27 cellular contexts compared by ENCODE assay signal in the genomic region with DNA sequence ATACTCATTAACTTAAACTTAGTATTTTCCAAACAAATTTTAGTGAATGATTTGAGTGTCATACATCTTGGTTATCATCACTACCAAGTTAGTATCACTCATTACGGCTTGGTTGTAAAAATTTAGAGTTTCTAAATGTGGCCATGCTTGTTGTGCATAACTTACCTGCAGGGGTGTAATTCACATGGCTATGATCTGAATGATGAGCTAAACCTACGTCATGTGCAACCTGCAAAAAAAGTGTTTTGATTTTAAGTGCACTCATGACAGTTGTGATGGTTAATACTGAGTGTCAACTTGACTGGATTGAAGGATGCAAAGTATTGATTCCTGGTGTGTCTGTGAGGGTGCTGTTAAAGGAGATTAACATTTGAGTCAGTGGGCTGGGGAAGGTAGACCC. TPM values are rescaled to one million over a fixed set of nuclear protein-coding genes. Genes with fewer than 3 reads are reported as not detected.
"Had no signal": no experiment of that assay in that cellular context is flagged by ENCODE, and none has a peak within 500 bp of the region (broad histone marks: within the 10 kb centered on the region; RNA-seq: fewer than 3 reads in every experiment).

No MANE protein-coding gene starts in this region.

- H3K27ac Mint-ChIP-seq: activated CD8-positive, alpha-beta T cell treated with anti-CD3 and anti-CD28 coated beads, Interleukin-2, amount 10 ng/mL, durations not matched to agents 7 days and 5 days; activated T-helper 1 cell treated with anti-CD3 and anti-CD28 coated beads, Interleukin-12 subunit alpha, Interleukin-12 subunit beta, Interleukin-2, Interleukin-4 antibody, amounts not matched to agents 30 ng/mL and 10 ng/mL and 1 ng/mL, durations not matched to agents 14 hours and 24 hours and 36 hours; dendritic cell treated with granulocyte-macrophage colony-stimulating factor and Interleukin-4, amounts not matched to agents 40 ng/mL and 50 ng/mL, for 4 days; T-cell; T-helper 2 cell treated with Interferon-gamma antibody and Interleukin-4, amounts not matched to agents 5 μg/mL and 100 μg/mL, for 36 hours had no signal

- H3K27me3 ChIP-seq: body of pancreas, gastrocnemius medialis, sigmoid colon, spleen, thyroid gland, uterus had no signal

- H3K36me3 Mint-ChIP-seq: naive B cell, T-cell had no signal

- DNase-seq: activated CD4-positive, alpha-beta T cell treated with anti-CD3 and anti-CD28 coated beads for 1 hour; activated CD4-positive, alpha-beta T cell treated with anti-CD3 and anti-CD28 coated beads, Interleukin-2, amount 50 U/mL, for 1 hour; activated CD8-positive, alpha-beta T cell treated with anti-CD3 and anti-CD28 coated beads, Interleukin-2, amount 10 ng/mL, durations not matched to agents 7 days and 5 days; activated gamma-delta T cell; activated naive CD4-positive, alpha-beta T cell treated with anti-CD3 and anti-CD28 coated beads, Interleukin-2, amount 50 U/mL, for 16 hours; anterior cingulate cortex; body of pancreas; caudate nucleus; effector CD4-positive, alpha-beta T cell; gastrocnemius medialis; hypothalamus; left cardiac atrium; mucosa of descending colon; naive B cell; occipital lobe; sigmoid colon; spleen; stimulated activated CD4-positive, alpha-beta T cell treated with anti-CD3 and anti-CD28 coated beads, Interleukin-4, amount 100 ng/mL, for 24 hours; stimulated activated naive CD4-positive, alpha-beta T cell treated with Interleukin-2 at 50 U/mL for 16 hours; T-cell; thyroid gland; uterus had no signal

- ATAC-seq: activated CD8-positive, alpha-beta T cell treated with anti-CD3 and anti-CD28 coated beads, Interleukin-2, amount 10 ng/mL, durations not matched to agents 7 days and 5 days; gastrocnemius medialis; left cardiac atrium; mucosa of descending colon; T-cell had no signal

- H3K9me3 ChIP-seq: body of pancreas, gastrocnemius medialis, mucosa of descending colon, sigmoid colon, spleen, thyroid gland, uterus had no signal

- H3K27ac ChIP-seq: gastrocnemius medialis, sigmoid colon, spleen, thyroid gland, uterus, VCaP had no signal

- H3K9me3 Mint-ChIP-seq: activated T-helper 1 cell treated with anti-CD3 and anti-CD28 coated beads, Interleukin-12 subunit alpha, Interleukin-12 subunit beta, Interleukin-2, Interleukin-4 antibody, amounts not matched to agents 30 ng/mL and 10 ng/mL and 1 ng/mL, durations not matched to agents 14 hours and 24 hours and 36 hours; dendritic cell treated with granulocyte-macrophage colony-stimulating factor and Interleukin-4, amounts not matched to agents 40 ng/mL and 50 ng/mL, for 4 days; naive B cell; neural crest cell; T-cell; T-helper 2 cell treated with Interferon-gamma antibody and Interleukin-4, amounts not matched to agents 5 μg/mL and 100 μg/mL, for 36 hours had no signal

- H3K36me3 ChIP-seq: gastrocnemius medialis, sigmoid colon, spleen, thyroid gland, uterus had no signal

- H3K4me1 Mint-ChIP-seq: naive B cell, neural crest cell, T-cell had no signal

- H3K4me3 ChIP-seq: body of pancreas, gastrocnemius medialis, mucosa of descending colon, sigmoid colon, spleen, thyroid gland, uterus had no signal

- H3K4me1 ChIP-seq: body of pancreas, gastrocnemius medialis, sigmoid colon, spleen, uterus had no signal

- H3K4me3 Mint-ChIP-seq: activated CD8-positive, alpha-beta T cell treated with anti-CD3 and anti-CD28 coated beads, Interleukin-2, amount 10 ng/mL, durations not matched to agents 7 days and 5 days; activated T-helper 1 cell treated with anti-CD3 and anti-CD28 coated beads, Interleukin-12 subunit alpha, Interleukin-12 subunit beta, Interleukin-2, Interleukin-4 antibody, amounts not matched to agents 30 ng/mL and 10 ng/mL and 1 ng/mL, durations not matched to agents 14 hours and 24 hours and 36 hours; dendritic cell treated with granulocyte-macrophage colony-stimulating factor and Interleukin-4, amounts not matched to agents 40 ng/mL and 50 ng/mL, for 4 days; naive B cell; neural crest cell; T-cell; T-helper 2 cell treated with Interferon-gamma antibody and Interleukin-4, amounts not matched to agents 5 μg/mL and 100 μg/mL, for 36 hours had no signal

RNA-seq across cellular contexts. Expression of gene CLDN16, which starts 17.6 kb away (rescaled TPM):
- total RNA-seq: activated CD8-positive, alpha-beta T cell treated with anti-CD3 and anti-CD28 coated beads, Interleukin-2, amount 10 ng/mL, durations not matched to agents 7 days and 5 days; activated T-helper 1 cell treated with anti-CD3 and anti-CD28 coated beads, Interleukin-12 subunit alpha, Interleukin-12 subunit beta, Interleukin-2, Interleukin-4 antibody, amounts not matched to agents 30 ng/mL and 10 ng/mL and 1 ng/mL, durations not matched to agents 14 hours and 24 hours and 36 hours; gastrocnemius medialis; mucosa of descending colon; neural crest cell; sigmoid colon; spleen; T-cell had no signal

RNA-seq across cellular contexts. Expression of gene CLDN1, which starts 48.1 kb away (rescaled TPM):
- total RNA-seq: activated CD8-positive, alpha-beta T cell treated with anti-CD3 and anti-CD28 coated beads, Interleukin-2, amount 10 ng/mL, durations not matched to agents 7 days and 5 days had no signal
